ENCODE assay signal across 8 cellular contexts in the genomic region with DNA sequence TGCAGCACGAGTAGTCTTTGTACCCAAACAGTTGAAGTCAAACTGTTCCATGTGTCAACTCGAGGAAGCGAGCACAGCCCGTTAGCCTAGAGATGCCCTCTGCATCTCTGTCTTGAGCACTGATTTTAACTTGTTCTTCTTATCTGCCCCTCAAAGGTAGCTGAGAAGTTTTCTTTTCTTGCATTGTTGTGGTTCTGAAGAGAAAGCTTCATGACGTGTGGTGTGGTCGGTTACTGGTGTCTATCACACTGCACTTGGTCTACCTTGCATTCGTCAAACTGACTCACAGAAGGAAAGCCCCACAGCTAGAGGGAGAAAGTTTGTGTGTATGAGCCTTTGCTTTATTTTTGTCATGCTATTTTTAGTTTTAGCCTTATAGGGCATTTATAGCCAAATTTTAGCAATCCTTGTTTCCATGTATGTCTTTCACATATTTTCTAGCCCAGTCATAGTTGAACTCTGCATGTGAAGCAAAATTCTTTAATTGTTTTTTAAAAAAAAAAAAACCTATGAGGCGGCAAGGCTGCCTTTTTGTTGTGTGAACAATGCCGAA.
A peak's percentile ranks its signal among the peaks of the same experiment; 100 is the strongest.
DNase-seq lines count a peak whose midpoint lies in the region; ATAC-seq and TF ChIP-seq lines count a peak whose summit lies in the region.

No MANE protein-coding gene starts in this region.

- H3K9me3 ChIP-seq in uterus, result no peaks in the 10 kb centered on the region

- H3K27ac Mint-ChIP-seq in activated CD4-positive, alpha-beta memory T cell treated with anti-CD3 and anti-CD28 coated beads for 36 hours, result no peak overlapping the region

- no peak for TF ChIP-seq POLR2A in uterus (IDR thresholded peaks at IDR 0.05)

- peaks cover 19% of the 10 kb centered on the region for H3K36me3 Mint-ChIP-seq in activated CD4-positive, alpha-beta memory T cell treated with anti-CD3 and anti-CD28 coated beads for 36 hours

- no peak overlapping the region for H3K4me3 ChIP-seq in uterus

- TF ChIP-seq CTCF in uterus (IDR thresholded peaks at IDR 0.05), result peak in 2 of 4 experiments; percentile 12 to 28

- peak; percentile 63 for DNase-seq in activated CD4-positive, alpha-beta memory T cell treated with anti-CD3 and anti-CD28 coated beads for 36 hours
- DNase-seq in iris pigment epithelial cell (ENCODE audit: low read depth), result peak; percentile 98
- no peak for DNase-seq in uterus
- no peak for DNase-seq in superior temporal gyrus (ENCODE audit: extremely low spot score)
- no peak for DNase-seq in NCI-H1930 (lab: John Stamatoyannopoulos, UW)
- DNase-seq in Ammon's horn (ENCODE audit: low spot score), result no peak

- H3K27me3 ChIP-seq in uterus, result no peaks in the 10 kb centered on the region

- H3K27me3 Mint-ChIP-seq in activated CD4-positive, alpha-beta memory T cell treated with anti-CD3 and anti-CD28 coated beads for 36 hours, result no peaks in the 10 kb centered on the region

- H3K4me1 Mint-ChIP-seq in activated CD4-positive, alpha-beta memory T cell treated with anti-CD3 and anti-CD28 coated beads for 36 hours (ENCODE audit: low read depth), result peaks cover 9% of the 10 kb centered on the region

- H3K9me3 Mint-ChIP-seq in activated CD4-positive, alpha-beta memory T cell treated with anti-CD3 and anti-CD28 coated beads for 36 hours, result peaks cover 3% of the 10 kb centered on the region

- peak overlapping the region; percentile 23 to 50 for H3K27ac ChIP-seq in uterus

- intact Hi-C loops in activated CD4-positive, alpha-beta memory T cell treated with anti-CD3 and anti-CD28 coated beads for 36 hours (cut with micrococcal nuclease), result loop anchor here (1.0 to 10.0 kb wide), 4 partner anchors 41 to 716 kb away; partner anchors contain the start of gene JAG1
- intact Hi-C loops in uterus (cut with DNase I; ENCODE audit: low total_unique reads), result no loop called here

- peak; percentile 69 for ATAC-seq in GM18520 (IDR thresholded peaks at IDR 0.05; ENCODE audit: unreplicated experiment)
- ATAC-seq in HG02763 (IDR thresholded peaks at IDR 0.05; ENCODE audit: unreplicated experiment), result peak; percentile 77

- H3K4me1 ChIP-seq in uterus, result no peaks in the 10 kb centered on the region

- POLR2A ChIA-PET in activated CD4-positive, alpha-beta memory T cell treated with anti-CD3 and anti-CD28 coated beads for 36 hours (lab: Charles Lee), result interaction anchor here (0.6 kb wide), 1 partner anchor 16 kb away, joined by 3 read pairs; no protein-coding TSS in a partner anchor

- H3K36me3 ChIP-seq in uterus, result no peaks in the 10 kb centered on the region

- H3K4me3 Mint-ChIP-seq in activated CD4-positive, alpha-beta memory T cell treated with anti-CD3 and anti-CD28 coated beads for 36 hours, result no peak overlapping the region

- CTCF ChIA-PET in activated CD4-positive, alpha-beta memory T cell treated with anti-CD3 and anti-CD28 coated beads for 36 hours (lab: Charles Lee), result interaction anchor here (1.2 kb wide), 1 partner anchor 112 kb away, joined by 4 read pairs; no protein-coding TSS in a partner anchor

Comparison
In these comparisons a context has a peak if more than half of its experiments do, and no peak if none do; other contexts are left out.
1. DNase-seq: peak in activated CD4-positive, alpha-beta memory T cell treated with anti-CD3 and anti-CD28 coated beads for 36 hours (single experiment) and iris pigment epithelial cell (single experiment); none in uterus (0 of 2), superior temporal gyrus (single experiment), NCI-H1930 (0 of 2) and Ammon's horn (single experiment).